8 cellular contexts compared by ENCODE assay signal in the genomic region with DNA sequence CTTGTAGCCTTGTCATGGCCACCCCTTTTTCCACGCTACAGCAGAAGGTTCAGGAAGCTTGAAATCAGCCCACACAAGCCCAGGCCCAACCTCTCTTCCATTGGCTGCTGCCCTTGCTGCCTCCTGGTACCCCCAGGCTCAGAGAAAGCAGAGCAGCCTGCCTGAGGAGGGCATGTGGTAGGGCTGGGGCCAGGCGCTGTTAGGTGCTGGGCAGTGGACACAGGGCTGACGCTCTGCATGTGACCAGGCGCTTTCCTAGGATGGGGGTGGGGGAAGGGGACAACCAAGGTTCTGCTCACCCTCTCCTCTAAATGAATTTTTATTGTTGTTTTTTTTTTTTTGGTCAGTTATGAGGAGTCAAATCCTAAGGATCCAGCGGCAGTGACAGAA. TPM values are rescaled to one million over a fixed set of nuclear protein-coding genes. Genes with fewer than 3 reads are reported as not detected.
DNase-seq lines count a peak whose midpoint lies in the region; ATAC-seq and TF ChIP-seq lines count a peak whose summit lies in the region.

No MANE protein-coding gene starts in this region.

- intact Hi-C loops in right lobe of liver (cut with DNase I) (loop anchor here (2.0 to 5.0 kb wide), 2 partner anchors 42 to 44 kb away; no protein-coding TSS in a partner anchor), tibial artery (cut with DNase I; ENCODE audit: low total_unique reads) (loop anchor here (10.0 kb wide), 1 partner anchor 156 kb away; a partner anchor contains a TSS)

- H3K9me3 Mint-ChIP-seq in activated CD8-positive, alpha-beta memory T cell treated with anti-CD3 and anti-CD28 coated beads, Interleukin-2, amount 10 ng/mL, durations not matched to agents 7 days and 5 days (ENCODE audit: low read depth) = no peaks in the 10 kb centered on the region
- no peaks in the 10 kb centered on the region for H3K9me3 Mint-ChIP-seq in activated naive CD8-positive, alpha-beta T cell (ENCODE audit: low read depth)

- DNase-seq in activated CD8-positive, alpha-beta memory T cell treated with anti-CD3 and anti-CD28 coated beads, Interleukin-2, amount 10 ng/mL, durations not matched to agents 7 days and 5 days = no peak
- DNase-seq in activated CD8-positive, alpha-beta memory T cell treated with anti-CD3 and anti-CD28 coated beads, Interleukin-2, amount 50 U/mL, for 48 hours = no peak
- DNase-seq in right lobe of liver = no peak
- no peak for DNase-seq in tibial artery
- DNase-seq in stimulated activated CD4-positive, alpha-beta T cell treated with anti-CD3 and anti-CD28 coated beads, Interleukin-4, amount 100 ng/mL, for 4 hours = no peak
- DNase-seq in coronary artery (ENCODE audit: low spot score) = no peak

- no peak for ATAC-seq in activated CD8-positive, alpha-beta memory T cell treated with anti-CD3 and anti-CD28 coated beads, Interleukin-2, amount 10 ng/mL, durations not matched to agents 7 days and 5 days
- no peak for ATAC-seq in right lobe of liver
- no peak for ATAC-seq in HG02840 (IDR thresholded peaks at IDR 0.05; ENCODE audit: low FRiP score, unreplicated experiment)

- no peak for TF ChIP-seq POLR2A in right lobe of liver (IDR thresholded peaks at IDR 0.05)

- peaks cover 0 to 12% (median 7%) of the 10 kb centered on the region in 4 donors for H3K36me3 ChIP-seq in right lobe of liver
- peaks cover 13 to 40% (median 20%) of the 10 kb centered on the region in 3 donors for H3K36me3 ChIP-seq in tibial artery

- TF ChIP-seq CTCF in right lobe of liver (IDR thresholded peaks at IDR 0.05) (no peak), tibial artery (IDR thresholded peaks at IDR 0.05) (no peak), coronary artery (IDR thresholded peaks at IDR 0.05) (no peak)

- H3K9me3 ChIP-seq in right lobe of liver (no peaks in the 10 kb centered on the region), tibial artery (no peaks in the 10 kb centered on the region)

- WGBS in right lobe of liver (ENCODE audit: insufficient coverage, low coverage, low lambda C conversion rate, missing lambda C conversion rate) = 47% methylated on average over 4 of the region's 5 CpGs

- no peaks in the 10 kb centered on the region for H3K27me3 Mint-ChIP-seq in activated CD8-positive, alpha-beta memory T cell treated with anti-CD3 and anti-CD28 coated beads, Interleukin-2, amount 10 ng/mL, durations not matched to agents 7 days and 5 days
- no peaks in the 10 kb centered on the region for H3K27me3 Mint-ChIP-seq in activated naive CD8-positive, alpha-beta T cell

- H3K4me1 Mint-ChIP-seq in activated CD8-positive, alpha-beta memory T cell treated with anti-CD3 and anti-CD28 coated beads, Interleukin-2, amount 10 ng/mL, durations not matched to agents 7 days and 5 days = peaks cover 19% of the 10 kb centered on the region
- peaks cover 28% of the 10 kb centered on the region for H3K4me1 Mint-ChIP-seq in activated naive CD8-positive, alpha-beta T cell (ENCODE audit: low read depth)

- H3K27me3 ChIP-seq in right lobe of liver (no peaks in the 10 kb centered on the region), tibial artery (no peaks in the 10 kb centered on the region)

- peaks cover 10% of the 10 kb centered on the region for H3K36me3 Mint-ChIP-seq in activated CD8-positive, alpha-beta memory T cell treated with anti-CD3 and anti-CD28 coated beads, Interleukin-2, amount 10 ng/mL, durations not matched to agents 7 days and 5 days
- H3K36me3 Mint-ChIP-seq in activated naive CD8-positive, alpha-beta T cell = no peaks in the 10 kb centered on the region

- H3K27ac Mint-ChIP-seq in activated CD8-positive, alpha-beta memory T cell treated with anti-CD3 and anti-CD28 coated beads, Interleukin-2, amount 10 ng/mL, durations not matched to agents 7 days and 5 days = peak overlapping the region; percentile 32
- H3K27ac Mint-ChIP-seq in activated naive CD8-positive, alpha-beta T cell = peak overlapping the region; percentile 16

- H3K4me3 ChIP-seq in right lobe of liver (no peak overlapping the region), tibial artery (no peak overlapping the region), coronary artery (no peak overlapping the region)

- H3K4me1 ChIP-seq in right lobe of liver = peaks cover 0 to 37% (median 16%) of the 10 kb centered on the region in 4 donors
- peaks cover 0 to 40% (median 27%) of the 10 kb centered on the region in 4 donors for H3K4me1 ChIP-seq in tibial artery

- CTCF ChIA-PET in activated CD8-positive, alpha-beta memory T cell treated with anti-CD3 and anti-CD28 coated beads, Interleukin-2, amount 10 ng/mL, durations not matched to agents 7 days and 5 days (lab: Charles Lee) = interaction anchor here (0.9 to 31.0 kb wide), 13 partner anchors 9 to 158 kb away, joined by 3 to 1101 read pairs (median 5); a partner anchor contains a TSS

- no peak overlapping the region for H3K4me3 Mint-ChIP-seq in activated CD8-positive, alpha-beta memory T cell treated with anti-CD3 and anti-CD28 coated beads, Interleukin-2, amount 10 ng/mL, durations not matched to agents 7 days and 5 days
- H3K4me3 Mint-ChIP-seq in activated naive CD8-positive, alpha-beta T cell = no peak overlapping the region

- H3K27ac ChIP-seq in right lobe of liver (peak overlapping the region in 2 of 3 donors; percentile 45 to 51), tibial artery (peak overlapping the region; percentile 87), coronary artery (peak overlapping the region in 1 of 2 donors; percentile 70)

RNA-seq across cellular contexts. Expression of a gene that starts 36.3 kb away (rescaled TPM):
- total RNA-seq in activated CD8-positive, alpha-beta memory T cell treated with anti-CD3 and anti-CD28 coated beads, Interleukin-2, amount 10 ng/mL, durations not matched to agents 7 days and 5 days = not detected
- total RNA-seq in right lobe of liver = 100 to 1,000 TPM in 2 of 6 experiments, 10 to 100 TPM in 4; 12.9 to 300 (median 35.0) TPM

RNA-seq across cellular contexts. Expression of a gene that starts 54.5 kb away (rescaled TPM):
- 100 to 1,000 TPM; 151 to 152 TPM for total RNA-seq in activated CD8-positive, alpha-beta memory T cell treated with anti-CD3 and anti-CD28 coated beads, Interleukin-2, amount 10 ng/mL, durations not matched to agents 7 days and 5 days
- total RNA-seq in right lobe of liver = 100 to 1,000 TPM in 5 of 6 experiments, 10 to 100 TPM in 1; 78.1 to 141 (median 114) TPM

Comparison
In these comparisons a context has a peak if more than half of its experiments do, and no peak if none do; other contexts are left out.
1. RNA of a gene that starts 36.3 kb away (total RNA-seq): 12.9 to 300 TPM in right lobe of liver; not detected in activated CD8-positive, alpha-beta memory T cell treated with anti-CD3 and anti-CD28 coated beads, Interleukin-2, amount 10 ng/mL, durations not matched to agents 7 days and 5 days; every median in the first group is over 10 times any median in the second.